Comparison of ENCODE assay signal across 1 cellular context in the genomic region with DNA sequence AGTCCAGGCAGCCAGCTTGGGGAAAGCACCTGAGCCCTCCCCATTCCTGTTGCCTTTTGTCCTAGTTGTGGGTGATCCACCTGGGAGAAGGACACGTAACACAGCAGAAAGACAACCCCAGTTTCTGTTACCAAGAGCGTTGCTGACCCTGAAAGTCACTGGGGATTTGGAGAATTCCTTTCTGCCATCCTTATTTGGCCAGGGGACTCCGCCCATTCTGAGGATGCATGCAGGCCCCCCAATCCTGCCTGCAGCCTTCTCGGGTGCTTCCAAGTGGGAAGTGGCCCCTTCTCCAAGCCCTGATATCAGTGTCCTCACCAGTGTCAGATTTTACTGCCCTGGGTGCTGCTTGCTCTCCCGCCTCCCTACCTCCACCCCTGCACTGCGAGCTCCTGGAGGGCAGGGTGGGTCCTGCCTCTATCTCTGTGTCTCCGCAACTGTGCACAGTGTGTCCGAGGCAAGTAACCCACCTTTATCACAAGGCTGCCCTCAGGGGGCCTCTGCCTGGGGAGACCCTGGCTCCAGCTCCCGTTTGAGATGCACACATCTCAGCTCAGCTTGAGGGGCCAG.
TF ChIP-seq lines count a peak whose summit lies in the region.

No MANE protein-coding gene starts in this region.

TF ChIP-seq in H1, 55 proteins besides CTCF, POLR2A, EP300 and RAD21:
- TF ChIP-seq BCL11A (IDR thresholded peaks at IDR 0.05; ENCODE audit: low read depth in 2 of 2, low read length in 2 of 2) (no peak), RBBP5 (IDR thresholded peaks at IDR 0.05; ENCODE audit: borderline replicate concordance, low read depth, low read length) (no peak), PHF8 (conservative IDR thresholded peaks at IDR 0.05; ENCODE audit: low read depth, low read length) (no peak), CREB1 (IDR thresholded peaks at IDR 0.05) (no peak), TEAD4 (IDR thresholded peaks at IDR 0.05; ENCODE audit: low read depth, low read length) (no peak), POLR2AphosphoS5 (IDR thresholded peaks at IDR 0.05; ENCODE audit: low read depth, low read length) (no peak), NANOG (IDR thresholded peaks at IDR 0.05; ENCODE audit: insufficient read depth, low read depth, low read length, poor library complexity, severe bottlenecking) (no peak), ATF3 (IDR thresholded peaks at IDR 0.05; ENCODE audit: insufficient read depth, low read depth, low read length) (no peak), SUZ12 (IDR thresholded peaks at IDR 0.05; ENCODE audit: low read length) (no peak), HDAC6 (IDR thresholded peaks at IDR 0.05; ENCODE audit: low read depth, low read length) (no peak), SIRT6 (IDR thresholded peaks at IDR 0.05; ENCODE audit: low read length) (no peak), RNF2 (IDR thresholded peaks at IDR 0.05; ENCODE audit: borderline replicate concordance, low read depth, low read length, missing control alignments, poor library complexity, severe bottlenecking) (no peak), SAP30 (IDR thresholded peaks at IDR 0.05; ENCODE audit: insufficient read depth, insufficient replicate concordance, low read length) (no peak)
- TF ChIP-seq, protein P1, sequence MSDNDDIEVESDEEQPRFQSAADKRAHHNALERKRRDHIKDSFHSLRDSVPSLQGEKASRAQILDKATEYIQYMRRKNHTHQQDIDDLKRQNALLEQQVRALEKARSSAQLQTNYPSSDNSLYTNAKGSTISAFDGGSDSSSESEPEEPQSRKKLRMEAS (IDR thresholded peaks at IDR 0.05): no peak
- TF ChIP-seq, protein P2, sequence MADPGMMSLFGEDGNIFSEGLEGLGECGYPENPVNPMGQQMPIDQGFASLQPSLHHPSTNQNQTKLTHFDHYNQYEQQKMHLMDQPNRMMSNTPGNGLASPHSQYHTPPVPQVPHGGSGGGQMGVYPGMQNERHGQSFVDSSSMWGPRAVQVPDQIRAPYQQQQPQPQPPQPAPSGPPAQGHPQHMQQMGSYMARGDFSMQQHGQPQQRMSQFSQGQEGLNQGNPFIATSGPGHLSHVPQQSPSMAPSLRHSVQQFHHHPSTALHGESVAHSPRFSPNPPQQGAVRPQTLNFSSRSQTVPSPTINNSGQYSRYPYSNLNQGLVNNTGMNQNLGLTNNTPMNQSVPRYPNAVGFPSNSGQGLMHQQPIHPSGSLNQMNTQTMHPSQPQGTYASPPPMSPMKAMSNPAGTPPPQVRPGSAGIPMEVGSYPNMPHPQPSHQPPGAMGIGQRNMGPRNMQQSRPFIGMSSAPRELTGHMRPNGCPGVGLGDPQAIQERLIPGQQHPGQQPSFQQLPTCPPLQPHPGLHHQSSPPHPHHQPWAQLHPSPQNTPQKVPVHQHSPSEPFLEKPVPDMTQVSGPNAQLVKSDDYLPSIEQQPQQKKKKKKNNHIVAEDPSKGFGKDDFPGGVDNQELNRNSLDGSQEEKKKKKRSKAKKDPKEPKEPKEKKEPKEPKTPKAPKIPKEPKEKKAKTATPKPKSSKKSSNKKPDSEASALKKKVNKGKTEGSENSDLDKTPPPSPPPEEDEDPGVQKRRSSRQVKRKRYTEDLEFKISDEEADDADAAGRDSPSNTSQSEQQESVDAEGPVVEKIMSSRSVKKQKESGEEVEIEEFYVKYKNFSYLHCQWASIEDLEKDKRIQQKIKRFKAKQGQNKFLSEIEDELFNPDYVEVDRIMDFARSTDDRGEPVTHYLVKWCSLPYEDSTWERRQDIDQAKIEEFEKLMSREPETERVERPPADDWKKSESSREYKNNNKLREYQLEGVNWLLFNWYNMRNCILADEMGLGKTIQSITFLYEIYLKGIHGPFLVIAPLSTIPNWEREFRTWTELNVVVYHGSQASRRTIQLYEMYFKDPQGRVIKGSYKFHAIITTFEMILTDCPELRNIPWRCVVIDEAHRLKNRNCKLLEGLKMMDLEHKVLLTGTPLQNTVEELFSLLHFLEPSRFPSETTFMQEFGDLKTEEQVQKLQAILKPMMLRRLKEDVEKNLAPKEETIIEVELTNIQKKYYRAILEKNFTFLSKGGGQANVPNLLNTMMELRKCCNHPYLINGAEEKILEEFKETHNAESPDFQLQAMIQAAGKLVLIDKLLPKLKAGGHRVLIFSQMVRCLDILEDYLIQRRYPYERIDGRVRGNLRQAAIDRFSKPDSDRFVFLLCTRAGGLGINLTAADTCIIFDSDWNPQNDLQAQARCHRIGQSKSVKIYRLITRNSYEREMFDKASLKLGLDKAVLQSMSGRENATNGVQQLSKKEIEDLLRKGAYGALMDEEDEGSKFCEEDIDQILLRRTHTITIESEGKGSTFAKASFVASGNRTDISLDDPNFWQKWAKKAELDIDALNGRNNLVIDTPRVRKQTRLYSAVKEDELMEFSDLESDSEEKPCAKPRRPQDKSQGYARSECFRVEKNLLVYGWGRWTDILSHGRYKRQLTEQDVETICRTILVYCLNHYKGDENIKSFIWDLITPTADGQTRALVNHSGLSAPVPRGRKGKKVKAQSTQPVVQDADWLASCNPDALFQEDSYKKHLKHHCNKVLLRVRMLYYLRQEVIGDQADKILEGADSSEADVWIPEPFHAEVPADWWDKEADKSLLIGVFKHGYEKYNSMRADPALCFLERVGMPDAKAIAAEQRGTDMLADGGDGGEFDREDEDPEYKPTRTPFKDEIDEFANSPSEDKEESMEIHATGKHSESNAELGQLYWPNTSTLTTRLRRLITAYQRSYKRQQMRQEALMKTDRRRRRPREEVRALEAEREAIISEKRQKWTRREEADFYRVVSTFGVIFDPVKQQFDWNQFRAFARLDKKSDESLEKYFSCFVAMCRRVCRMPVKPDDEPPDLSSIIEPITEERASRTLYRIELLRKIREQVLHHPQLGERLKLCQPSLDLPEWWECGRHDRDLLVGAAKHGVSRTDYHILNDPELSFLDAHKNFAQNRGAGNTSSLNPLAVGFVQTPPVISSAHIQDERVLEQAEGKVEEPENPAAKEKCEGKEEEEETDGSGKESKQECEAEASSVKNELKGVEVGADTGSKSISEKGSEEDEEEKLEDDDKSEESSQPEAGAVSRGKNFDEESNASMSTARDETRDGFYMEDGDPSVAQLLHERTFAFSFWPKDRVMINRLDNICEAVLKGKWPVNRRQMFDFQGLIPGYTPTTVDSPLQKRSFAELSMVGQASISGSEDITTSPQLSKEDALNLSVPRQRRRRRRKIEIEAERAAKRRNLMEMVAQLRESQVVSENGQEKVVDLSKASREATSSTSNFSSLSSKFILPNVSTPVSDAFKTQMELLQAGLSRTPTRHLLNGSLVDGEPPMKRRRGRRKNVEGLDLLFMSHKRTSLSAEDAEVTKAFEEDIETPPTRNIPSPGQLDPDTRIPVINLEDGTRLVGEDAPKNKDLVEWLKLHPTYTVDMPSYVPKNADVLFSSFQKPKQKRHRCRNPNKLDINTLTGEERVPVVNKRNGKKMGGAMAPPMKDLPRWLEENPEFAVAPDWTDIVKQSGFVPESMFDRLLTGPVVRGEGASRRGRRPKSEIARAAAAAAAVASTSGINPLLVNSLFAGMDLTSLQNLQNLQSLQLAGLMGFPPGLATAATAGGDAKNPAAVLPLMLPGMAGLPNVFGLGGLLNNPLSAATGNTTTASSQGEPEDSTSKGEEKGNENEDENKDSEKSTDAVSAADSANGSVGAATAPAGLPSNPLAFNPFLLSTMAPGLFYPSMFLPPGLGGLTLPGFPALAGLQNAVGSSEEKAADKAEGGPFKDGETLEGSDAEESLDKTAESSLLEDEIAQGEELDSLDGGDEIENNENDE (IDR thresholded peaks at IDR 0.05; ENCODE audit: insufficient replicate concordance, low read length): no peak
- TF ChIP-seq, protein P3, sequence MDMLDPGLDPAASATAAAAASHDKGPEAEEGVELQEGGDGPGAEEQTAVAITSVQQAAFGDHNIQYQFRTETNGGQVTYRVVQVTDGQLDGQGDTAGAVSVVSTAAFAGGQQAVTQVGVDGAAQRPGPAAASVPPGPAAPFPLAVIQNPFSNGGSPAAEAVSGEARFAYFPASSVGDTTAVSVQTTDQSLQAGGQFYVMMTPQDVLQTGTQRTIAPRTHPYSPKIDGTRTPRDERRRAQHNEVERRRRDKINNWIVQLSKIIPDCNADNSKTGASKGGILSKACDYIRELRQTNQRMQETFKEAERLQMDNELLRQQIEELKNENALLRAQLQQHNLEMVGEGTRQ (IDR thresholded peaks at IDR 0.05; ENCODE audit: low read length): no peak
